In the genomic region with DNA sequence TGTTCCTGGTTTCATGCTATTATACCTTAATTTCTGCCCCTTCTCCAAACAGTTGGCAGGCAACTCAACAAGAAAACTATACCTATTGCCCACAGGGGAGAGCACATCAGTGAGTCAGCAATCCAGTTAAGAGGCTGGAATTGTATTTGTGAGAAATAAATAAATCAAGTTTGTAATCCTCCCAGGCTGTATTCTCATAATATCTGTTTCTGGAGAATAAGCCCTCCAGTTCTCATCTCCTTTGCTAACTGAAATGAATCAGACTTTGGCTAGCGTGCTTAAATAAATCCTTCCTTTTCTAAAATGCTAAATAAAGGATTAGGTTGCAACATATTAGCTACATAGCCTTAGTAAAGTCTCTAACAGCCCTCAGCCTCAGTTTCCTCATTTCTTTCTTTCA, we compare ENCODE assay signal across 16 cellular contexts.
"Had no signal": no experiment of that assay in that cellular context is flagged by ENCODE, and none has a peak within 500 bp of the region (broad histone marks: within the 10 kb centered on the region; RNA-seq: fewer than 3 reads in every experiment).

No MANE protein-coding gene starts in this region.

- ATAC-seq: activated T-cell treated with anti-CD3 and anti-CD28 coated beads, Interleukin-2, amount 50 U/mL, for 4 hours; gastrocnemius medialis; left ventricle myocardium superior; pancreas had no signal

- H3K27ac ChIP-seq: colonic mucosa, gastrocnemius medialis, neural progenitor cell, pancreas, skin epidermis, thyroid gland had no signal

- H3K4me1 ChIP-seq: colonic mucosa, pancreas, thyroid gland had no signal

- H3K27me3 ChIP-seq: colonic mucosa, gastrocnemius medialis, neural progenitor cell, pancreas, thyroid gland had no signal

- H3K36me3 ChIP-seq: colonic mucosa, neural progenitor cell had no signal

- H3K4me2 ChIP-seq: neural progenitor cell had no signal

- FAIRE-seq: astrocyte, kidney, pancreas, urothelium cell line had no signal

- H2AFZ ChIP-seq: neural progenitor cell had no signal

- DNase-seq: activated CD4-positive, alpha-beta memory T cell treated with anti-CD3 and anti-CD28 coated beads for 36 hours; activated CD4-positive, CD25-positive, alpha-beta regulatory T cell treated with anti-CD3 and anti-CD28 coated beads, Interleukin-2, amount 50 U/mL, for 72 hours; activated gamma-delta T cell treated with Interleukin-2 at 50 U/mL for 16 hours; activated T-cell treated with anti-CD3 and anti-CD28 coated beads, Interleukin-2, amount 50 U/mL, for 4 hours; colonic mucosa; gastrocnemius medialis; kidney; left ventricle myocardium superior; pancreas; retina; T-helper 2 cell; thyroid gland had no signal

- H3K9me3 ChIP-seq: colonic mucosa, gastrocnemius medialis, pancreas, thyroid gland had no signal

- H3K4me3 ChIP-seq: colonic mucosa, gastrocnemius medialis, neural progenitor cell, pancreas, skin epidermis, thyroid gland had no signal

- H3K9ac ChIP-seq: neural progenitor cell had no signal
